37 cellular contexts compared by ENCODE assay signal in genomic region chr12:33455096-33455495, GRCh38. TPM values are rescaled to one million over a fixed set of nuclear protein-coding genes. Genes with fewer than 3 reads are reported as not detected.
"Had no signal": no experiment of that assay in that cellular context is flagged by ENCODE, and none has a peak within 500 bp of the region (broad histone marks: within the 10 kb centered on the region; RNA-seq: fewer than 3 reads in every experiment).

No MANE protein-coding gene starts in this region.

- H3K36me3 ChIP-seq: MG63 had no signal

- H3K4me2 ChIP-seq: KMS-11 had no signal

- DNase-seq: Karpas-422, Kasumi-1, MG63, MM.1S, MV-4-11, NCI-H1048, NCI-H1092, NCI-H1092 treated with DMSO at 0.1 percent for 48 hours, NCI-H1105, NCI-H1105 treated with DMSO at 0.1 percent for 48 hours, NCI-H1417, NCI-H1417 treated with DMSO at 0.1 percent for 48 hours, NCI-H1436, NCI-H1436 treated with DMSO at 0.1 percent for 48 hours, NCI-H146, NCI-H1694, NCI-H1694 treated with DMSO at 0.1 percent for 48 hours, NCI-H187, NCI-H187 treated with DMSO at 0.1 percent for 48 hours, NCI-H1930, NCI-H2029, NCI-H2029 treated with DMSO at 0.1 percent for 48 hours, NCI-H2081, NCI-H2081 treated with DMSO at 0.1 percent for 48 hours, NCI-H2107, NCI-H2171, NCI-H2171 treated with DMSO at 0.1 percent for 48 hours, NCI-H2227 treated with DMSO at 0.1 percent for 48 hours, NCI-H226, NCI-H345, NCI-H446, NCI-H446 treated with DMSO at 0.1 percent for 48 hours, NCI-H510A had no signal

- H3K4me3 ChIP-seq: MG63 had no signal

- H3K9ac ChIP-seq: KMS-11 had no signal

- H3K27me3 ChIP-seq: MG63 had no signal

- H3K27ac ChIP-seq: KMS-11 had no signal

- H3K9me3 ChIP-seq: MG63 had no signal

RNA-seq across cellular contexts. Expression of gene SYT10, which starts 15.5 kb away (rescaled TPM):
- total RNA-seq: LHCN-M2, MCF 10A, NCI-H460 had no signal
